6 cellular contexts compared by ENCODE assay signal in genomic region chr17:42120161-42121065, GRCh38. TPM values are rescaled to one million over a fixed set of nuclear protein-coding genes. Genes with fewer than 3 reads are reported as not detected.
DNase-seq lines count a peak whose midpoint lies in the region; ATAC-seq and TF ChIP-seq lines count a peak whose summit lies in the region.

No MANE protein-coding gene starts in this region.

- intact Hi-C loops in natural killer cell (cut with micrococcal nuclease): no loop called here

- H3K27me3 Mint-ChIP-seq in natural killer cell (ENCODE audit: low read depth in 2 of 2): no peaks in the 10 kb centered on the region

- no peaks in the 10 kb centered on the region for H3K36me3 Mint-ChIP-seq in natural killer cell

- H3K4me3 ChIP-seq in astrocyte of the cerebellum (ENCODE audit: low read depth, low read length): peak overlapping the region; percentile 50

- peak overlapping the region; percentile 57 for H3K4me3 Mint-ChIP-seq in natural killer cell

- H3K4me1 Mint-ChIP-seq in natural killer cell: peaks cover 5 to 28% of the 10 kb centered on the region in 2 donors

- TF ChIP-seq CTCF in astrocyte of the cerebellum (IDR thresholded peaks at IDR 0.05; ENCODE audit: low read depth, low read length, missing control alignments) (no peak), natural killer cell (IDR thresholded peaks at IDR 0.05) (no peak)

- ATAC-seq in natural killer cell: peak in 2 of 3 donors; percentile 1 to 20

- in situ Hi-C loops in astrocyte of the cerebellum (cut with HindIII; ENCODE audit: low sequenced_read_pairs): no loop called here

- H3K27ac Mint-ChIP-seq in natural killer cell: no peak overlapping the region

- DNase-seq in NCI-H82 (lab: John Stamatoyannopoulos, UW): peak; percentile 65
- no peak for DNase-seq in NCI-H82 treated with DMSO at 0.1 percent for 48 hours (lab: John Stamatoyannopoulos, UW; ENCODE audit: unreplicated experiment)
- DNase-seq in astrocyte of the cerebellum (ENCODE audit: low read depth): no peak
- no peak for DNase-seq in natural killer cell
- no peak for DNase-seq in NCI-H187 (lab: John Stamatoyannopoulos, UW)
- no peak for DNase-seq in Ammon's horn (ENCODE audit: low spot score)

- no peaks in the 10 kb centered on the region for H3K9me3 Mint-ChIP-seq in natural killer cell

RNA-seq across cellular contexts. Expression of gene KAT2A, which starts 0.8 kb away (rescaled TPM):
- 10 to 100 TPM; 29.6 to 32.8 (median 29.9) TPM for total RNA-seq in natural killer cell

RNA-seq across cellular contexts. Expression of gene HSPB9, which starts 2.2 kb away (rescaled TPM):
- total RNA-seq in natural killer cell: not detected

RNA-seq across cellular contexts. Expression of gene DHX58, which starts 7.9 kb away (rescaled TPM):
- total RNA-seq in natural killer cell: 10 to 100 TPM; 22.0 to 29.0 (median 24.5) TPM

RNA-seq across cellular contexts. Expression of gene ZNF385C, which starts 22.1 kb away (rescaled TPM):
- total RNA-seq in natural killer cell: under 1 TPM in 1 of 3 donors, not detected in 2; 0.28 TPM

RNA-seq across cellular contexts. Expression of gene RAB5C, which starts 34.4 kb away (rescaled TPM):
- total RNA-seq in natural killer cell: 100 to 1,000 TPM; 137 to 151 (median 148) TPM
